In genomic region chr2:240925576-240926515, GRCh38 we compare ENCODE assay signal across 14 cellular contexts. TPM values are rescaled to one million over a fixed set of nuclear protein-coding genes. Genes with fewer than 3 reads are reported as not detected.
DNase-seq lines count a peak whose midpoint lies in the region; ATAC-seq and TF ChIP-seq lines count a peak whose summit lies in the region.
"Had no signal": no experiment of that assay in that cellular context is flagged by ENCODE, and none has a peak within 500 bp of the region (broad histone marks: within the 10 kb centered on the region; RNA-seq: fewer than 3 reads in every experiment).

No MANE protein-coding gene starts in this region.

- no peak overlapping the region for H2AK5ac ChIP-seq in trophoblast cell (ENCODE audit: low read length)

- WGBS in heart left ventricle, 4 donors = 87 to 90% (median 88%) methylated on average over 12 to 29 of the region's 29 CpGs
- WGBS in trophoblast cell (ENCODE audit: extremely low coverage, insufficient coverage, insufficient read length) = no CpG with 5 or more reads among the region's 29 CpGs

- no peak overlapping the region for H2BK5ac ChIP-seq in trophoblast cell (ENCODE audit: low read depth, low read length, poor library complexity)

- no peak overlapping the region for H3K4me3 ChIP-seq in heart left ventricle
- no peak overlapping the region for H3K4me3 ChIP-seq in trophoblast cell (ENCODE audit: low read depth, low read length)
- H3K4me3 ChIP-seq: prostate gland had no signal

- intact Hi-C loops in CD14-positive monocyte (cut with micrococcal nuclease) (no loop called here), heart left ventricle (cut with DNase I) (no loop called here)
- intact Hi-C loops in activated T-helper 2 cell treated with anti-CD3 and anti-CD28 coated beads, Interferon-gamma antibody, Interleukin-2, Interleukin-4, amounts not matched to agents 10 μg/mL and 5 μg/mL and 100 μg/mL, durations not matched to agents 14 hours and 24 hours and 36 hours (cut with micrococcal nuclease) = no loop called here

- no peak overlapping the region for H3K4ac ChIP-seq in trophoblast cell (ENCODE audit: low read depth, low read length)

- no peak overlapping the region for H4K12ac ChIP-seq in trophoblast cell (ENCODE audit: low read depth, low read length)

- H3K27ac ChIP-seq in heart left ventricle = no peak overlapping the region
- no peak overlapping the region for H3K27ac ChIP-seq in trophoblast cell (ENCODE audit: low read depth, low read length)
- H3K27ac ChIP-seq: prostate gland had no signal

- peaks cover 0 to 10% (median 2%) of the 10 kb centered on the region in 12 donors for H3K9me3 ChIP-seq in heart left ventricle
- H3K9me3 ChIP-seq in trophoblast cell (ENCODE audit: insufficient read depth, low read depth, low read length) = peaks cover 3% of the 10 kb centered on the region
- H3K9me3 ChIP-seq: prostate gland had no signal

- no peak overlapping the region for H2BK12ac ChIP-seq in trophoblast cell (ENCODE audit: low read length)

- H4K8ac ChIP-seq in trophoblast cell (ENCODE audit: low read depth, low read length) = no peak overlapping the region

- TF ChIP-seq POLR2A in heart left ventricle (IDR thresholded peaks at IDR 0.05) = no peak

- no peak overlapping the region for H2AFZ ChIP-seq in trophoblast cell (ENCODE audit: insufficient read depth, low read length, poor library complexity)

- H3K4me1 Mint-ChIP-seq in CD14-positive monocyte = no peaks in the 10 kb centered on the region
- H3K4me1 Mint-ChIP-seq in activated T-helper 2 cell treated with anti-CD3 and anti-CD28 coated beads, Interferon-gamma antibody, Interleukin-2, Interleukin-4, amounts not matched to agents 10 μg/mL and 5 μg/mL and 100 μg/mL, durations not matched to agents 14 hours and 24 hours and 36 hours (ENCODE audit: low read depth) = no peaks in the 10 kb centered on the region
- H3K4me1 Mint-ChIP-seq: central memory CD8-positive, alpha-beta T cell had no signal

- DNase-seq in CD14-positive monocyte (ENCODE audit: low spot score) = peak; percentile 41
- DNase-seq in NCI-H69 (lab: John Stamatoyannopoulos, UW) = peak; percentile 26
- peak; percentile 4 to 36 (median 22) for DNase-seq in heart left ventricle
- peak; percentile 10 to 19 for DNase-seq in trophoblast cell
- DNase-seq in activated T-helper 2 cell treated with anti-CD3 and anti-CD28 coated beads, Interferon-gamma antibody, Interleukin-2, Interleukin-4, amounts not matched to agents 10 μg/mL and 5 μg/mL and 100 μg/mL, durations not matched to agents 14 hours and 24 hours and 36 hours (ENCODE audit: low spot score) = no peak
- no peak for DNase-seq in SKM-1 (lab: John Stamatoyannopoulos, UW; ENCODE audit: unreplicated experiment)
- DNase-seq in NCI-H1092 (lab: John Stamatoyannopoulos, UW) = no peak
- DNase-seq: COR-L47, NCI-H1105 had no signal

- no peak overlapping the region for H3K23ac ChIP-seq in trophoblast cell (ENCODE audit: low read length)

- H3K79me2 ChIP-seq in trophoblast cell (ENCODE audit: control insufficient read depth, insufficient read depth, low read length, poor library complexity) = no peaks in the 10 kb centered on the region

- ATAC-seq in heart left ventricle (no peak), HG03039 (IDR thresholded peaks at IDR 0.05; ENCODE audit: unreplicated experiment) (no peak)

- peaks cover 0 to 7% (median 1%) of the 10 kb centered on the region in 3 donors for H3K27me3 Mint-ChIP-seq in CD14-positive monocyte (ENCODE audit: low read depth in 3 of 3)
- H3K27me3 Mint-ChIP-seq in activated T-helper 2 cell treated with anti-CD3 and anti-CD28 coated beads, Interferon-gamma antibody, Interleukin-2, Interleukin-4, amounts not matched to agents 10 μg/mL and 5 μg/mL and 100 μg/mL, durations not matched to agents 14 hours and 24 hours and 36 hours (ENCODE audit: low read depth) = no peaks in the 10 kb centered on the region

- H3K9me3 Mint-ChIP-seq in CD14-positive monocyte = peaks cover 0 to 6% (median 1%) of the 10 kb centered on the region in 7 donors
- no peaks in the 10 kb centered on the region for H3K9me3 Mint-ChIP-seq in activated T-helper 2 cell treated with anti-CD3 and anti-CD28 coated beads, Interferon-gamma antibody, Interleukin-2, Interleukin-4, amounts not matched to agents 10 μg/mL and 5 μg/mL and 100 μg/mL, durations not matched to agents 14 hours and 24 hours and 36 hours
- H3K9me3 Mint-ChIP-seq: central memory CD8-positive, alpha-beta T cell; T-helper 1 cell treated with Interleukin-12 subunit alpha and Interleukin-12 subunit beta and Interleukin-4 antibody, amounts not matched to agents 30 μg/mL and 1 μg/mL, for 36 hours had no signal

- no peak for TF ChIP-seq CTCF in CD14-positive monocyte (IDR thresholded peaks at IDR 0.05)
- no peak for TF ChIP-seq CTCF in heart left ventricle (IDR thresholded peaks at IDR 0.05)

- H3K4me2 ChIP-seq in trophoblast cell (ENCODE audit: low read length) = no peak overlapping the region

- H3K36me3 Mint-ChIP-seq in CD14-positive monocyte = no peaks in the 10 kb centered on the region
- H3K36me3 Mint-ChIP-seq in activated T-helper 2 cell treated with anti-CD3 and anti-CD28 coated beads, Interferon-gamma antibody, Interleukin-2, Interleukin-4, amounts not matched to agents 10 μg/mL and 5 μg/mL and 100 μg/mL, durations not matched to agents 14 hours and 24 hours and 36 hours (ENCODE audit: low read depth) = no peaks in the 10 kb centered on the region

- no peak overlapping the region for H3K27ac Mint-ChIP-seq in CD14-positive monocyte
- no peak overlapping the region for H3K27ac Mint-ChIP-seq in activated T-helper 2 cell treated with anti-CD3 and anti-CD28 coated beads, Interferon-gamma antibody, Interleukin-2, Interleukin-4, amounts not matched to agents 10 μg/mL and 5 μg/mL and 100 μg/mL, durations not matched to agents 14 hours and 24 hours and 36 hours
- H3K27ac Mint-ChIP-seq: T-helper 1 cell treated with Interleukin-12 subunit alpha and Interleukin-12 subunit beta and Interleukin-4 antibody, amounts not matched to agents 30 μg/mL and 1 μg/mL, for 36 hours had no signal

- H3K4me1 ChIP-seq in heart left ventricle = peaks cover 0 to 9% (median 0%) of the 10 kb centered on the region in 12 donors
- no peaks in the 10 kb centered on the region for H3K4me1 ChIP-seq in trophoblast cell (ENCODE audit: control insufficient read depth in 1 of 2, insufficient read depth in 2 of 2, low read length in 2 of 2)
- H3K4me1 ChIP-seq: prostate gland had no signal

- no peak overlapping the region for H3K14ac ChIP-seq in trophoblast cell (ENCODE audit: low read length)

- no peak overlapping the region for H3K9ac ChIP-seq in trophoblast cell (ENCODE audit: low read length)

- H3K27me3 ChIP-seq in heart left ventricle (peaks cover 0 to under 1% (median 0%) of the 10 kb centered on the region in 9 donors), trophoblast cell (ENCODE audit: insufficient read depth, low read length) (no peaks in the 10 kb centered on the region)

- no peak overlapping the region for H2BK120ac ChIP-seq in trophoblast cell (ENCODE audit: insufficient read depth, low read length, poor library complexity)

- no peak overlapping the region for H3K4me3 Mint-ChIP-seq in CD14-positive monocyte
- H3K4me3 Mint-ChIP-seq in activated T-helper 2 cell treated with anti-CD3 and anti-CD28 coated beads, Interferon-gamma antibody, Interleukin-2, Interleukin-4, amounts not matched to agents 10 μg/mL and 5 μg/mL and 100 μg/mL, durations not matched to agents 14 hours and 24 hours and 36 hours (ENCODE audit: low read depth) = no peak overlapping the region
- H3K4me3 Mint-ChIP-seq: central memory CD8-positive, alpha-beta T cell; T-helper 1 cell treated with Interleukin-12 subunit alpha and Interleukin-12 subunit beta and Interleukin-4 antibody, amounts not matched to agents 30 μg/mL and 1 μg/mL, for 36 hours had no signal

- H3K36me3 ChIP-seq in heart left ventricle (no peaks in the 10 kb centered on the region), trophoblast cell (ENCODE audit: control insufficient read depth in 1 of 2, insufficient read depth in 2 of 2, low read length in 2 of 2) (no peaks in the 10 kb centered on the region)
- H3K36me3 ChIP-seq: prostate gland had no signal

- H3K79me1 ChIP-seq in trophoblast cell (ENCODE audit: low read length) = no peaks in the 10 kb centered on the region

- no peak overlapping the region for H3K18ac ChIP-seq in trophoblast cell (ENCODE audit: low read length)

- H4K91ac ChIP-seq in trophoblast cell (ENCODE audit: low read depth, low read length) = no peak overlapping the region

RNA-seq across cellular contexts. Expression of gene CROCC2, which starts 19.7 kb away (rescaled TPM):
- not detected for polyA plus RNA-seq in CD14-positive monocyte
- total RNA-seq in heart left ventricle = not detected
- not detected for polyA plus RNA-seq in heart left ventricle
- not detected in 2 replicates for polyA plus RNA-seq in trophoblast cell (2013)
- not detected in 2 replicates for total RNA-seq in activated T-helper 2 cell treated with anti-CD3 and anti-CD28 coated beads, Interferon-gamma antibody, Interleukin-2, Interleukin-4, amounts not matched to agents 10 μg/mL and 5 μg/mL and 100 μg/mL, durations not matched to agents 14 hours and 24 hours and 36 hours
- total RNA-seq: urinary bladder had no signal

RNA-seq across cellular contexts. Expression of gene MAB21L4, which starts 29.9 kb away (rescaled TPM):
- not detected for polyA plus RNA-seq in CD14-positive monocyte
- total RNA-seq in heart left ventricle = under 1 TPM in 1 of 9 donors, not detected in 8; 0.75 TPM
- polyA plus RNA-seq in heart left ventricle = under 1 TPM in 1 of 2 donors, not detected in 1; 0.10 TPM
- polyA plus RNA-seq in trophoblast cell (2013) = 0.04 and 0.08 TPM in 2 replicates
- not detected in 2 replicates for total RNA-seq in activated T-helper 2 cell treated with anti-CD3 and anti-CD28 coated beads, Interferon-gamma antibody, Interleukin-2, Interleukin-4, amounts not matched to agents 10 μg/mL and 5 μg/mL and 100 μg/mL, durations not matched to agents 14 hours and 24 hours and 36 hours

RNA-seq across cellular contexts. Expression of gene AGXT, which starts 57.2 kb away (rescaled TPM):
- polyA plus RNA-seq in CD14-positive monocyte (not detected), heart left ventricle (under 1 TPM in 1 of 2 donors, not detected in 1; 0.06 TPM)
- not detected for total RNA-seq in heart left ventricle
- polyA plus RNA-seq in trophoblast cell (2013) = not detected in 2 replicates
- total RNA-seq in activated T-helper 2 cell treated with anti-CD3 and anti-CD28 coated beads, Interferon-gamma antibody, Interleukin-2, Interleukin-4, amounts not matched to agents 10 μg/mL and 5 μg/mL and 100 μg/mL, durations not matched to agents 14 hours and 24 hours and 36 hours = not detected in 2 replicates
- total RNA-seq: prostate gland, urinary bladder had no signal

Comparison
In these comparisons a context has a peak if more than half of its experiments do, and no peak if none do; other contexts are left out.
1. DNase-seq: peak in CD14-positive monocyte (single experiment), NCI-H69 (single experiment), heart left ventricle (5 of 5) and trophoblast cell (2 of 2); none in activated T-helper 2 cell treated with anti-CD3 and anti-CD28 coated beads, Interferon-gamma antibody, Interleukin-2, Interleukin-4, amounts not matched to agents 10 μg/mL and 5 μg/mL and 100 μg/mL, durations not matched to agents 14 hours and 24 hours and 36 hours (single experiment), SKM-1 (single experiment) and NCI-H1092 (single experiment).